Comparison of ENCODE assay signal across 21 cellular contexts in genomic region chr1:208526726-208527125, GRCh38.
"Had no signal": no experiment of that assay in that cellular context is flagged by ENCODE, and none has a peak within 500 bp of the region (broad histone marks: within the 10 kb centered on the region; RNA-seq: fewer than 3 reads in every experiment).

No MANE protein-coding gene starts in this region.

- H3K4me3 ChIP-seq: dorsolateral prefrontal cortex, esophagus squamous epithelium, gastrocnemius medialis, mucosa of descending colon had no signal

- DNase-seq: activated CD4-positive, alpha-beta T cell treated with anti-CD3 and anti-CD28 coated beads, Interleukin-2, amount 10 ng/mL, durations not matched to agents 7 days and 5 days; activated CD8-positive, alpha-beta memory T cell treated with anti-CD3 and anti-CD28 coated beads, Interleukin-2, amount 10 ng/mL, durations not matched to agents 7 days and 5 days; activated CD8-positive, alpha-beta T cell treated with anti-CD3 and anti-CD28 coated beads for 36 hours; activated effector memory CD4-positive, alpha-beta T cell treated with anti-CD3 and anti-CD28 coated beads, Interleukin-2, amount 50 U/mL, for 16 hours; activated naive CD4-positive, alpha-beta T cell treated with anti-CD3 and anti-CD28 coated beads, Interleukin-2, amount 10 ng/mL, durations not matched to agents 7 days and 5 days; activated naive CD8-positive, alpha-beta T cell treated with anti-CD3 and anti-CD28 coated beads, Interleukin-2, amount 50 U/mL, for 24 hours; activated T-cell treated with anti-CD3 and anti-CD28 coated beads for 4 hours; dorsolateral prefrontal cortex; effector memory CD8-positive, alpha-beta T cell; esophagus squamous epithelium; gastrocnemius medialis; hypothalamus; mesenchymal stem cell; mucosa of descending colon; naive B cell; stimulated activated CD4-positive, alpha-beta T cell treated with anti-CD3 and anti-CD28 coated beads, Interleukin-12 subunit alpha, Interleukin-12 subunit beta, amount 100 ng/mL, for 4 hours; stimulated activated CD4-positive, alpha-beta T cell treated with anti-CD3 and anti-CD28 coated beads, Interleukin-4, amount 100 ng/mL, for 4 hours; stimulated activated naive CD8-positive, alpha-beta T cell treated with anti-CD3 and anti-CD28 coated beads, Interleukin-15, Interleukin-2, amounts not matched to agents 100 U/mL and 50 U/mL, for 24 hours had no signal

- H3K27me3 ChIP-seq: gastrocnemius medialis had no signal

- H3K4me1 Mint-ChIP-seq: activated CD4-positive, alpha-beta T cell treated with anti-CD3 and anti-CD28 coated beads, Interleukin-2, amount 10 ng/mL, durations not matched to agents 7 days and 5 days; activated CD8-positive, alpha-beta memory T cell treated with anti-CD3 and anti-CD28 coated beads, Interleukin-2, amount 10 ng/mL, durations not matched to agents 7 days and 5 days; activated naive CD4-positive, alpha-beta T cell treated with anti-CD3 and anti-CD28 coated beads, Interleukin-2, amount 10 ng/mL, durations not matched to agents 7 days and 5 days; activated naive CD8-positive, alpha-beta T cell treated with anti-CD3 and anti-CD28 coated beads, Interleukin-2, amount 50 U/mL, for 24 hours; naive B cell had no signal

- H3K27me3 Mint-ChIP-seq: activated CD4-positive, alpha-beta T cell treated with anti-CD3 and anti-CD28 coated beads, Interleukin-2, amount 10 ng/mL, durations not matched to agents 7 days and 5 days; activated CD8-positive, alpha-beta T cell treated with anti-CD3 and anti-CD28 coated beads for 36 hours; activated naive CD4-positive, alpha-beta T cell treated with anti-CD3 and anti-CD28 coated beads, Interleukin-2, amount 10 ng/mL, durations not matched to agents 7 days and 5 days; activated naive CD8-positive, alpha-beta T cell treated with anti-CD3 and anti-CD28 coated beads, Interleukin-2, amount 50 U/mL, for 24 hours had no signal

- H3K4me1 ChIP-seq: esophagus squamous epithelium, gastrocnemius medialis had no signal

- H3K36me3 Mint-ChIP-seq: activated CD8-positive, alpha-beta memory T cell treated with anti-CD3 and anti-CD28 coated beads, Interleukin-2, amount 10 ng/mL, durations not matched to agents 7 days and 5 days; activated naive CD4-positive, alpha-beta T cell treated with anti-CD3 and anti-CD28 coated beads, Interleukin-2, amount 10 ng/mL, durations not matched to agents 7 days and 5 days; naive B cell had no signal

- ATAC-seq: activated CD8-positive, alpha-beta memory T cell treated with anti-CD3 and anti-CD28 coated beads, Interleukin-2, amount 10 ng/mL, durations not matched to agents 7 days and 5 days; activated CD8-positive, alpha-beta T cell treated with anti-CD3 and anti-CD28 coated beads for 36 hours; activated naive CD8-positive, alpha-beta T cell treated with anti-CD3 and anti-CD28 coated beads, Interleukin-2, amount 50 U/mL, for 24 hours; effector memory CD8-positive, alpha-beta T cell; gastrocnemius medialis; mucosa of descending colon; stimulated activated naive CD8-positive, alpha-beta T cell treated with anti-CD3 and anti-CD28 coated beads, Interleukin-15, Interleukin-2, amounts not matched to agents 100 U/mL and 50 U/mL, for 24 hours had no signal

- H3K27ac ChIP-seq: esophagus squamous epithelium, gastrocnemius medialis had no signal

- H3K4me3 Mint-ChIP-seq: activated CD4-positive, alpha-beta T cell treated with anti-CD3 and anti-CD28 coated beads, Interleukin-2, amount 10 ng/mL, durations not matched to agents 7 days and 5 days; activated CD8-positive, alpha-beta memory T cell treated with anti-CD3 and anti-CD28 coated beads, Interleukin-2, amount 10 ng/mL, durations not matched to agents 7 days and 5 days; activated CD8-positive, alpha-beta T cell treated with anti-CD3 and anti-CD28 coated beads for 36 hours; activated naive CD4-positive, alpha-beta T cell treated with anti-CD3 and anti-CD28 coated beads, Interleukin-2, amount 10 ng/mL, durations not matched to agents 7 days and 5 days; activated naive CD8-positive, alpha-beta T cell treated with anti-CD3 and anti-CD28 coated beads, Interleukin-2, amount 50 U/mL, for 24 hours; central memory CD8-positive, alpha-beta T cell; effector memory CD8-positive, alpha-beta T cell; naive B cell had no signal

- H3K9me3 ChIP-seq: esophagus squamous epithelium, gastrocnemius medialis, mucosa of descending colon had no signal

- H3K27ac Mint-ChIP-seq: activated CD4-positive, alpha-beta T cell treated with anti-CD3 and anti-CD28 coated beads, Interleukin-2, amount 10 ng/mL, durations not matched to agents 7 days and 5 days; activated CD8-positive, alpha-beta memory T cell treated with anti-CD3 and anti-CD28 coated beads, Interleukin-2, amount 10 ng/mL, durations not matched to agents 7 days and 5 days; activated CD8-positive, alpha-beta T cell treated with anti-CD3 and anti-CD28 coated beads for 36 hours; activated naive CD4-positive, alpha-beta T cell treated with anti-CD3 and anti-CD28 coated beads, Interleukin-2, amount 10 ng/mL, durations not matched to agents 7 days and 5 days; activated naive CD8-positive, alpha-beta T cell treated with anti-CD3 and anti-CD28 coated beads, Interleukin-2, amount 50 U/mL, for 24 hours; effector memory CD8-positive, alpha-beta T cell; progenitor cell of endocrine pancreas had no signal

- H3K36me3 ChIP-seq: esophagus squamous epithelium, gastrocnemius medialis had no signal

- H3K9me3 Mint-ChIP-seq: activated CD4-positive, alpha-beta T cell treated with anti-CD3 and anti-CD28 coated beads, Interleukin-2, amount 10 ng/mL, durations not matched to agents 7 days and 5 days; activated CD8-positive, alpha-beta T cell treated with anti-CD3 and anti-CD28 coated beads for 36 hours; activated naive CD4-positive, alpha-beta T cell treated with anti-CD3 and anti-CD28 coated beads, Interleukin-2, amount 10 ng/mL, durations not matched to agents 7 days and 5 days; activated naive CD8-positive, alpha-beta T cell treated with anti-CD3 and anti-CD28 coated beads, Interleukin-2, amount 50 U/mL, for 24 hours; central memory CD8-positive, alpha-beta T cell; effector memory CD8-positive, alpha-beta T cell; neural crest cell had no signal
